ENCODE assay signal across 1 cellular context in genomic region chr12:80100566-80100965, GRCh38.
TF ChIP-seq lines count a peak whose summit lies in the region.

No MANE protein-coding gene starts in this region.

TF ChIP-seq in IMR-90, 13 proteins besides CTCF, POLR2A, EP300 and RAD21 (continued from another document):
- no peak for TF ChIP-seq ELK1 (IDR thresholded peaks at IDR 0.05; ENCODE audit: borderline replicate concordance, low read depth, low read length)
